In genomic region chr1:3380465-3380864, GRCh38 we compare ENCODE assay signal across 1 cellular context.
TF ChIP-seq lines count a peak whose summit lies in the region.

No MANE protein-coding gene starts in this region.

TF ChIP-seq in H1, 55 proteins besides CTCF, POLR2A, EP300 and RAD21 (continued from another document):
- no peak for TF ChIP-seq ATF3 (IDR thresholded peaks at IDR 0.05; ENCODE audit: insufficient read depth, low read depth, low read length)
- TF ChIP-seq CREB1 (IDR thresholded peaks at IDR 0.05): no peak
- no peak for TF ChIP-seq CHD2 (IDR thresholded peaks at IDR 0.05; ENCODE audit: low read length)
- TF ChIP-seq ASH2L (IDR thresholded peaks at IDR 0.05; ENCODE audit: low read length): no peak
- no peak for TF ChIP-seq TCF12 (IDR thresholded peaks at IDR 0.05; ENCODE audit: low read depth, low read length)
- no peak for TF ChIP-seq KDM4A (IDR thresholded peaks at IDR 0.05; ENCODE audit: low read depth, low read length, severe bottlenecking)
- TF ChIP-seq CBX8 (IDR thresholded peaks at IDR 0.05; ENCODE audit: borderline replicate concordance, low read depth, low read length): no peak
- TF ChIP-seq CHD1 (IDR thresholded peaks at IDR 0.05; ENCODE audit: low read depth, low read length): no peak
- no peak for TF ChIP-seq SIN3A (conservative IDR thresholded peaks at IDR 0.05 in 1 of 2, IDR thresholded peaks at IDR 0.05 in 1 of 2; ENCODE audit: low read depth in 1 of 2, low read length in 2 of 2)
- TF ChIP-seq SIX5 (IDR thresholded peaks at IDR 0.05; ENCODE audit: low read depth, low read length): no peak
